19 cellular contexts compared by ENCODE assay signal in genomic region chr14:101736071-101736470, GRCh38. TPM values are rescaled to one million over a fixed set of nuclear protein-coding genes. Genes with fewer than 3 reads are reported as not detected.
A peak's percentile ranks its signal among the peaks of the same experiment; 100 is the strongest.
DNase-seq lines count a peak whose midpoint lies in the region; ATAC-seq, FAIRE-seq and TF ChIP-seq lines count a peak whose summit lies in the region.
"Had no signal": no experiment of that assay in that cellular context is flagged by ENCODE, and none has a peak within 500 bp of the region (broad histone marks: within the 10 kb centered on the region; RNA-seq: fewer than 3 reads in every experiment).

No MANE protein-coding gene starts in this region.

- H3K4me1 Mint-ChIP-seq in osteocyte (ENCODE audit: unreplicated experiment), result peaks cover 15% of the 10 kb centered on the region

- TF ChIP-seq EP300 in tibial nerve (IDR thresholded peaks at IDR 0.05), result no peak

- FAIRE-seq in urothelium cell line (lab: Jason Lieb, UNC), result no peak
- FAIRE-seq in pancreas (lab: Jason Lieb, UNC), result no peak
- FAIRE-seq: GM12892, GM18507 had no signal

- no peak overlapping the region for H3K9ac ChIP-seq in colonic mucosa (ENCODE audit: low read depth in 2 of 2, low read length in 2 of 2)
- H3K9ac ChIP-seq: BLaER1 had no signal

- H3K27me3 ChIP-seq in H7 (ENCODE audit: control insufficient read depth, insufficient read depth, low read length) (no peaks in the 10 kb centered on the region), colonic mucosa (no peaks in the 10 kb centered on the region), tibial nerve (peaks cover 0 to 3% of the 10 kb centered on the region in 2 donors), pancreas (no peaks in the 10 kb centered on the region)
- H3K27me3 ChIP-seq: BLaER1 had no signal

- peaks cover 10% of the 10 kb centered on the region for H3K4me1 ChIP-seq in colonic mucosa
- peaks cover 0 to 10% (median 4%) of the 10 kb centered on the region in 4 donors for H3K4me1 ChIP-seq in tibial nerve
- H3K4me1 ChIP-seq in pancreas, result peaks cover 8 to 14% (median 10%) of the 10 kb centered on the region in 3 donors

- H3K27ac Mint-ChIP-seq in osteocyte (ENCODE audit: unreplicated experiment), result no peak overlapping the region
- H3K27ac Mint-ChIP-seq: GM23338, H9 had no signal

- no peaks in the 10 kb centered on the region for H3K36me3 ChIP-seq in H7 (replicated peaks; ENCODE audit: control insufficient read depth, insufficient read depth, low read length)
- H3K36me3 ChIP-seq in colonic mucosa, result no peaks in the 10 kb centered on the region
- no peaks in the 10 kb centered on the region for H3K36me3 ChIP-seq in tibial nerve
- no peaks in the 10 kb centered on the region for H3K36me3 ChIP-seq in pancreas

- TF ChIP-seq POLR2A in tibial nerve (IDR thresholded peaks at IDR 0.05), result no peak

- H3K36me3 Mint-ChIP-seq in osteocyte (ENCODE audit: unreplicated experiment), result no peaks in the 10 kb centered on the region

- H3K9me3 Mint-ChIP-seq in osteocyte (ENCODE audit: unreplicated experiment), result no peaks in the 10 kb centered on the region

- H3K4me3 ChIP-seq in H7 (ENCODE audit: insufficient read depth, low read depth, low read length) (no peak overlapping the region), colonic mucosa (no peak overlapping the region), tibial nerve (no peak overlapping the region), pancreas (no peak overlapping the region)
- H3K4me3 ChIP-seq: BLaER1, GM23338 had no signal

- TF ChIP-seq CTCF in colonic mucosa (IDR thresholded peaks at IDR 0.05) (no peak), osteocyte (IDR thresholded peaks at IDR 0.05) (no peak), tibial nerve (IDR thresholded peaks at IDR 0.05) (no peak), pancreas (IDR thresholded peaks at IDR 0.05) (no peak)

- H3K27me3 Mint-ChIP-seq in osteocyte (ENCODE audit: unreplicated experiment), result peaks cover 25% of the 10 kb centered on the region
- H3K27me3 Mint-ChIP-seq: CD4-positive, alpha-beta memory T cell had no signal

- H3K27ac ChIP-seq in colonic mucosa (no peak overlapping the region), tibial nerve (no peak overlapping the region), pancreas (no peak overlapping the region)
- H3K27ac ChIP-seq: BLaER1 had no signal

- DNase-seq in H7 (peak; percentile 5), colonic mucosa (peak; percentile 13), islet precursor cell (peak; percentile 30), osteocyte (ENCODE audit: extremely low spot score, unreplicated experiment) (peak; percentile 67), HUDEP-2 (lab: John Stamatoyannopoulos, UW; ENCODE audit: unreplicated experiment in 76 of 76) (no peak), urothelium cell line (ENCODE audit: low spot score) (no peak), tibial nerve (ENCODE audit: low spot score in 2 of 2) (no peak), pancreas (no peak)
- DNase-seq: 8988T; CD4-positive, alpha-beta memory T cell; DMS153; DMS79; GDM1; H9 had no signal

- ATAC-seq in pancreas, result no peak
- ATAC-seq: GM23338 had no signal

- intact Hi-C loops in colonic mucosa (cut with DNase I) (no loop called here), pancreas (cut with DNase I) (no loop called here)

- H3K9me3 ChIP-seq in colonic mucosa (peaks cover 6% of the 10 kb centered on the region), tibial nerve (peaks cover 0 to 7% (median 0%) of the 10 kb centered on the region in 4 donors), pancreas (no peaks in the 10 kb centered on the region)

- no peak overlapping the region for H3K4me3 Mint-ChIP-seq in osteocyte (ENCODE audit: unreplicated experiment)
- H3K4me3 Mint-ChIP-seq: CD14-positive monocyte; CD4-positive, alpha-beta memory T cell; GM23338; H9 had no signal

- WGBS in tibial nerve, 2 donors, result 79 to 87% methylated on average over 4 of the region's 4 CpGs
- WGBS in pancreas, 2 donors, result 75 to 79% methylated on average over 4 of the region's 4 CpGs

RNA-seq across cellular contexts. Expression of gene PPP2R5C, which starts 25.4 kb away (rescaled TPM):
- 46.7 and 64.6 TPM in 2 replicates for total RNA-seq in H7 (2014; rRNA removed; shearing (Covaris generic))
- total RNA-seq in colonic mucosa (100 to 1,000 TPM; 146 to 153 TPM), osteocyte (115 and 116 TPM in 2 replicates), tibial nerve (100 to 1,000 TPM in 1 of 4 donors, 10 to 100 TPM in 3; 63.3 to 113 (median 75.9) TPM), pancreas (10 to 100 TPM; 49.8 to 76.1 (median 62.6) TPM)
- 10 to 100 TPM; 41.6 to 47.5 TPM for polyA plus RNA-seq in pancreas

Comparison
In these comparisons a context has a peak if more than half of its experiments do, and no peak if none do; other contexts are left out.
1. DNase-seq: peak in H7 (single experiment), colonic mucosa (single experiment), islet precursor cell (single experiment) and osteocyte (single experiment); none in HUDEP-2 (0 of 76), urothelium cell line (single experiment), tibial nerve (0 of 2) and pancreas (0 of 6).